In the genomic region with DNA sequence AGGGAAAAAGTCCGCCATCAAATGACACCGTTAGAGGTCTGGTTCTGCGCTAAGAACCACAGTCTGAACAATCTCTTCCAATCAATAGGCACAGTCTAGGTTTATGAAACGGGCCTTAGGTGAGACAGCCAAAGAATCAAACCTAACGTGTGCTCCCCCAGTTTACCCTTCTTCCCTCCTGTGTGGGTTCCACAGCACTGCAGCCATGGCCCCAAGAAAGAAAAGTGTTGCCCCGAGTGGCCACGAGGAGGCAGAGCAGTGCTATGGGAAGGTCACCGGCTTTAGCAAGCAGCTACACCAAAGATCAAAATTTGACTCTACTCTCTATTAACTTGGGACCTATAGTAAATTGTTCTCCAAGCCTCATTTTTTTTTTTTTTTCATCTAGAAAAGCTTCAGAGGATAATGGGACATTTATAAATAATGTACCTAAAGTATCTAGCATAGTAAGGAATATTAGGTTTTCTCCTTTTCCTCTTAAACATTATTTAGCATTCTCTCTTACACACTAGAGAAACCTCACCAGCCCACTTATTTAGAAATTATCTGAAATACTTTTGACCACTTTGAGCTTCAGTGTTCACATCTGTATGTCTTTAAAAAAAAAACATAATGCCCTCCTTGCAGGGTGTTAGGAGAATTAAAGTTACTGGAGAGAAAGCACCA, we compare ENCODE assay signal across 8 cellular contexts.
DNase-seq lines count a peak whose midpoint lies in the region; ATAC-seq and TF ChIP-seq lines count a peak whose summit lies in the region.

No MANE protein-coding gene starts in this region.

- intact Hi-C loops in esophagus muscularis mucosa (cut with DNase I), result loop anchor here (2.0 to 10.0 kb wide), 3 partner anchors 156 to 336 kb away; partner anchors contain the start of genes SGPP1 and WDR89

- H3K27me3 ChIP-seq in esophagus muscularis mucosa, result no peaks in the 10 kb centered on the region

- no peak overlapping the region for H3K4me3 Mint-ChIP-seq in nephron

- no peak overlapping the region for H3K27ac Mint-ChIP-seq in nephron

- no peaks in the 10 kb centered on the region for H3K9me3 ChIP-seq in esophagus muscularis mucosa

- peak; percentile 59 for DNase-seq in ACHN
- peak; percentile 28 for DNase-seq in GM13977 (ENCODE audit: low spot score)
- DNase-seq in NCI-H69 (lab: John Stamatoyannopoulos, UW), result peak; percentile 65
- peak; percentile 15 for DNase-seq in activated CD8-positive, alpha-beta memory T cell treated with anti-CD3 and anti-CD28 coated beads, Interleukin-2, amount 50 U/mL, for 24 hours (ENCODE audit: extremely low read depth)
- DNase-seq in esophagus muscularis mucosa (ENCODE audit: extremely low spot score), result no peak
- peak; percentile 78 for DNase-seq in superior temporal gyrus (ENCODE audit: extremely low spot score)

- no peak overlapping the region for H3K4me3 ChIP-seq in esophagus muscularis mucosa

- TF ChIP-seq EP300 in esophagus muscularis mucosa (IDR thresholded peaks at IDR 0.05), result no peak

- peak; percentile 75 for ATAC-seq in HG03045 (IDR thresholded peaks at IDR 0.05; ENCODE audit: unreplicated experiment)

- no peaks in the 10 kb centered on the region for H3K4me1 ChIP-seq in esophagus muscularis mucosa

- TF ChIP-seq POLR2A in esophagus muscularis mucosa (IDR thresholded peaks at IDR 0.05; ENCODE audit: low read depth), result no peak

- peaks cover 11% of the 10 kb centered on the region for H3K4me1 Mint-ChIP-seq in nephron

- peak; percentile 95 for TF ChIP-seq CTCF in GM13977 (IDR thresholded peaks at IDR 0.05; ENCODE audit: extremely low read depth, insufficient read depth, missing control alignments)
- TF ChIP-seq CTCF in esophagus muscularis mucosa (IDR thresholded peaks at IDR 0.05), result peak; percentile 80 to 88 (median 86)
- peak; percentile 74 to 76 (median 74) for TF ChIP-seq CTCF in nephron (IDR thresholded peaks at IDR 0.05; ENCODE audit: unreplicated experiment in 3 of 3)

- in situ Hi-C loops in ACHN (cut with HindIII; ENCODE audit: low pct_ligation_motif_present, low pct_unique_long_range_greater_than_20kb, low sequenced_read_pairs) (no loop called here), GM13977 (cut with MboI; ENCODE audit: low pct_unique_long_range_greater_than_20kb, low sequenced_read_pairs, unreplicated experiment) (loop anchor here (25.0 kb wide), 3 partner anchors 248 to 923 kb away; partner anchors contain the start of gene WDR89)

- peaks cover 17 to 75% (median 60%) of the 10 kb centered on the region in 4 donors for H3K36me3 ChIP-seq in esophagus muscularis mucosa

- peaks cover 72% of the 10 kb centered on the region for H3K36me3 Mint-ChIP-seq in nephron (ENCODE audit: low read depth)

- H3K27ac ChIP-seq in esophagus muscularis mucosa (replicated peaks in 1 of 4), result no peak overlapping the region

- 46% methylated on average over 8 of the region's 8 CpGs for WGBS in esophagus muscularis mucosa

- H3K9me3 Mint-ChIP-seq in nephron, result no peaks in the 10 kb centered on the region

- no peaks in the 10 kb centered on the region for H3K27me3 Mint-ChIP-seq in nephron (ENCODE audit: low read depth)
